8 cellular contexts compared by ENCODE assay signal in the genomic region with DNA sequence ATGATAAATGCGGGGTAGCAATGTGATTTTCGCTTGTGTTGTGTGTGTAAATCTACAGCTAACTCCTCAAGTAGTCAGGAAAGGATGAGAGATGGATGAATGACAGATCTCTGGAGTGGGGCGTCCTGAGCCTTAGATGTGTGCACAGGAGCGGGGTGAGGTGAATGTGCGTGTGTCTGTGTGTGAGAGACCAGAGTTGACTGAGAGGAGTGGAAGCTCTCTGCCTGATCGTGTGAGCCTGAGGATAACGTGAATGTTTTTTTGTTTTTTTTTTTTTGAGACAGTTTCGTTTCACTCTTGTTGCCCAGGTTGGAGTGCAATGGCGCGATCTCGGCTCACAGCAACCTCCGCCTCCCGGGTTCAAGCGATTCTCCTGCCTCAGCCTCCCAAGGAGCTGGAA. TPM values are rescaled to one million over a fixed set of nuclear protein-coding genes. Genes with fewer than 3 reads are reported as not detected.
DNase-seq lines count a peak whose midpoint lies in the region; ATAC-seq, FAIRE-seq and TF ChIP-seq lines count a peak whose summit lies in the region.

No MANE protein-coding gene starts in this region.

- H3K36me3 ChIP-seq in sigmoid colon = peaks cover 0 to 48% (median 12%) of the 10 kb centered on the region in 4 donors

- H3K27ac ChIP-seq in VCaP (peak overlapping the region; percentile 91), foreskin keratinocyte (peak overlapping the region; percentile 48), sigmoid colon (no peak overlapping the region)

- FAIRE-seq in GM19239 (lab: Jason Lieb, UNC) = no peak

- H3K4me1 ChIP-seq in foreskin keratinocyte = no peaks in the 10 kb centered on the region
- H3K4me1 ChIP-seq in sigmoid colon = peaks cover 0 to 21% (median 17%) of the 10 kb centered on the region in 4 donors

- ATAC-seq in foreskin keratinocyte (no peak), HG03139 (IDR thresholded peaks at IDR 0.05; ENCODE audit: unreplicated experiment) (no peak)

- H3K4me3 ChIP-seq in GM12865 (ENCODE audit: low read depth, low read length) (peak overlapping the region; percentile 80), sigmoid colon (peak overlapping the region; percentile 66 to 86 (median 76))

- no peak for TF ChIP-seq POLR2A in sigmoid colon (IDR thresholded peaks at IDR 0.05)

- WGBS in sigmoid colon, 2 donors = 51 to 72% methylated on average over 14 of the region's 14 CpGs

- TF ChIP-seq EP300 in sigmoid colon (IDR thresholded peaks at IDR 0.05) = no peak

- no peak for TF ChIP-seq CTCF in GM12865 (IDR thresholded peaks at IDR 0.05; ENCODE audit: insufficient read depth, low read depth, low read length, missing control alignments)
- TF ChIP-seq CTCF in VCaP (conservative IDR thresholded peaks at IDR 0.05) = no peak
- no peak for TF ChIP-seq CTCF in foreskin keratinocyte (conservative IDR thresholded peaks at IDR 0.05)
- TF ChIP-seq CTCF in sigmoid colon (IDR thresholded peaks at IDR 0.05) = no peak

- intact Hi-C loops in sigmoid colon (cut with DNase I) = loop anchor here (1.0 to 10.0 kb wide), 6 partner anchors 21 to 251 kb away; partner anchors contain the start of genes ZNF260, ZNF529, ZNF567 and ZNF568

- H3K9me3 ChIP-seq in sigmoid colon = peaks cover 0 to 6% (median 3%) of the 10 kb centered on the region in 4 donors

- DNase-seq in GM12865 (ENCODE audit: low read depth) (no peak), foreskin keratinocyte (no peak), sigmoid colon (no peak), DMS 273 (lab: John Stamatoyannopoulos, UW; ENCODE audit: unreplicated experiment) (no peak), GM19239 (ENCODE audit: insufficient read length, low spot score) (no peak)
- DNase-seq in stimulated activated CD4-positive, alpha-beta T cell treated with anti-CD3 and anti-CD28 coated beads, Interleukin-12 subunit alpha, Interleukin-12 subunit beta, amount 100 ng/mL, for 4 hours = no peak

- H3K27me3 ChIP-seq in foreskin keratinocyte (no peaks in the 10 kb centered on the region), sigmoid colon (no peaks in the 10 kb centered on the region)

RNA-seq across cellular contexts. Expression of gene ZNF461, which starts 0.8 kb away (rescaled TPM):
- 3.4 and 3.6 TPM in 2 replicates for total RNA-seq in foreskin keratinocyte
- 1.0 and 1.1 TPM in 2 replicates for polyA plus RNA-seq in foreskin keratinocyte
- total RNA-seq in sigmoid colon = 10 to 100 TPM in 2 of 4 donors, 1 to 10 TPM in 2; 6.6 to 11.1 (median 9.4) TPM
- 1 to 10 TPM in 2 of 3 donors, under 1 TPM in 1; 0.92 to 3.6 (median 3.5) TPM for polyA plus RNA-seq in sigmoid colon

RNA-seq across cellular contexts. Expression of gene ZNF567, which starts 21.6 kb away (rescaled TPM):
- total RNA-seq in foreskin keratinocyte (6.1 and 6.8 TPM in 2 replicates), sigmoid colon (10 to 100 TPM in 2 of 4 donors, 1 to 10 TPM in 2; 7.2 to 13.9 (median 11.0) TPM)
- polyA plus RNA-seq in foreskin keratinocyte (3.1 and 3.5 TPM in 2 replicates), sigmoid colon (1 to 10 TPM; 1.2 to 2.3 (median 2.1) TPM)

Comparison
In these comparisons a context has a peak if more than half of its experiments do, and no peak if none do; other contexts are left out.
1. H3K27ac ChIP-seq: peak in VCaP (single experiment) and foreskin keratinocyte (single experiment); none in sigmoid colon (0 of 4).